8 cellular contexts compared by ENCODE assay signal in the genomic region with DNA sequence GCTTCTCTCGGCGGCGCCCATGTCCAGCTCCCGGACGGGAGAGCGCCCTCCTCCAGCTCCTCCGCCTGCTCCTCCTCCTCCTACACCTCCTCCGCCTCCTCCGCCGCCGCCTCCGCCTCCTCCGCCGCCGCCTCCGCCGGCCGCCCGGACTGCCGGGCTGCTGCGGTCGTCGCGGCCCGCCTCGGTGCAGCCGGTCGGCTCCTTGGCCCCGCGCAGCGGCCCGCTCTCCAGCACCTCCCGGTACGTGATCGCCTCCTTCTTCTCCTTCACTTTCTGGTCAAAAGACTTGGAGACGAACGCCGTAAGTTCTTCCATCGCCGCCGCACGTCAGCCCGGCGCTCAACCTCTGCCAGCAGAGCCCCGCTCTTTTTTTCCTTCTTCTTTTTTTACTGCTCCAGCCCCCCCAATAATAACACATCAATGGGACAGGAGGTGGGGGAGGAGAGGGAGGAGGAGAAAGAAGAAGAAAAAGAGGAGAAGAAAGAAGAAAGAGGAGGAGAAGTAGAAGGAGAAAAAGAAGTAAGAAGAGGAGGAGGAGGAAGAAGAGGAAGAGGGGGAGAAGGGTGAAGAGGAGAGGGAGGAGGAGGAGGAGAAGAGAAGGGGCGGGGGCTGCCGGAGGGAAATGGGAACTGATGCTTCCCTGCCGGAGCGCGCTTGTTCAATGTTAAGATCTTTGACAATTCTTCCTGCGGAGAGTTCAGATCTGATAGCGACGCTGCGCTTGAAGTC. TPM values are rescaled to one million over a fixed set of nuclear protein-coding genes. Genes with fewer than 3 reads are reported as not detected.
DNase-seq lines count a peak whose midpoint lies in the region; ATAC-seq lines count a peak whose summit lies in the region.

TSS of gene SHOX2 (minus strand) at position 711 of the 729 bp plus-strand sequence. CDS start at position 315, 396 bp downstream.

- H3K4me1 ChIP-seq in CD4-positive, CD25-positive, alpha-beta regulatory T cell (ENCODE audit: control insufficient read depth, insufficient read depth, low read length, poor library complexity, severe bottlenecking): peaks cover 59% of the 10 kb centered on the region
- peaks cover 51% of the 10 kb centered on the region for H3K4me1 ChIP-seq in effector memory CD4-positive, alpha-beta T cell (ENCODE audit: control insufficient read depth, insufficient read depth, low read length, poor library complexity, severe bottlenecking)

- H3K4me3 Mint-ChIP-seq in CD4-positive, CD25-positive, alpha-beta regulatory T cell: peak within 1 kb of the TSS; percentile 81 to 94 (median 87)

- H3K9me3 ChIP-seq in CD4-positive, CD25-positive, alpha-beta regulatory T cell (ENCODE audit: control insufficient read depth in 2 of 2, low read length in 2 of 2): peaks cover 7 to 18% of the 10 kb centered on the region in 2 experiments
- peaks cover 3% of the 10 kb centered on the region for H3K9me3 ChIP-seq in effector memory CD4-positive, alpha-beta T cell (ENCODE audit: control insufficient read depth, low read length)

- H3K4me1 Mint-ChIP-seq in CD4-positive, CD25-positive, alpha-beta regulatory T cell: peaks cover 27 to 72% (median 48%) of the 10 kb centered on the region in 4 donors

- peaks cover 59% of the 10 kb centered on the region for H3K27me3 ChIP-seq in CD4-positive, CD25-positive, alpha-beta regulatory T cell (ENCODE audit: control insufficient read depth, insufficient read depth, low read length)
- H3K27me3 ChIP-seq in effector memory CD4-positive, alpha-beta T cell (replicated peaks; ENCODE audit: control insufficient read depth, insufficient read depth, low read length, poor library complexity, severe bottlenecking): peaks cover 78% of the 10 kb centered on the region

- no peak for ATAC-seq in CD4-positive, CD25-positive, alpha-beta regulatory T cell (ENCODE audit: low read depth in 2 of 2)
- ATAC-seq in GM21447 (IDR thresholded peaks at IDR 0.05; ENCODE audit: unreplicated experiment): no peak
- ATAC-seq in GM21515 (IDR thresholded peaks at IDR 0.05; ENCODE audit: unreplicated experiment): no peak

- H3K36me3 Mint-ChIP-seq in CD4-positive, CD25-positive, alpha-beta regulatory T cell: no peaks in the 10 kb centered on the region

- H3K4me3 ChIP-seq in CD4-positive, CD25-positive, alpha-beta regulatory T cell (ENCODE audit: low read depth, low read length): peak within 1 kb of the TSS; percentile 51
- peak within 1 kb of the TSS; percentile 36 for H3K4me3 ChIP-seq in effector memory CD4-positive, alpha-beta T cell (ENCODE audit: insufficient read depth, low read depth, low read length, poor library complexity, severe bottlenecking)

- H3K9me3 Mint-ChIP-seq in CD4-positive, CD25-positive, alpha-beta regulatory T cell: peaks cover 0 to 14% (median 4%) of the 10 kb centered on the region in 7 donors

- peaks cover 90% of the 10 kb centered on the region for H3K27me3 Mint-ChIP-seq in CD4-positive, CD25-positive, alpha-beta regulatory T cell

- no peak for DNase-seq in CD4-positive, CD25-positive, alpha-beta regulatory T cell
- peak; percentile 69 for DNase-seq in HCEC 1CT
- DNase-seq in SKM-1 treated with dmso at 0.1 percent for 144 hours (lab: John Stamatoyannopoulos, UW; ENCODE audit: unreplicated experiment): peak; percentile 32
- DNase-seq in effector memory CD4-positive, alpha-beta T cell: no peak
- DNase-seq in myocyte (ENCODE audit: low read depth): peak; percentile 60
- DNase-seq in HT-29 (ENCODE audit: low spot score): no peak

- no peak within 1 kb of the TSS for H3K27ac ChIP-seq in CD4-positive, CD25-positive, alpha-beta regulatory T cell (ENCODE audit: insufficient read depth, low read length, poor library complexity, severe bottlenecking)
- H3K27ac ChIP-seq in effector memory CD4-positive, alpha-beta T cell (ENCODE audit: insufficient read depth, low read length, poor library complexity, severe bottlenecking): no peak within 1 kb of the TSS

- peak within 1 kb of the TSS; percentile 32 to 71 (median 48) for H3K27ac Mint-ChIP-seq in CD4-positive, CD25-positive, alpha-beta regulatory T cell

- H3K36me3 ChIP-seq in CD4-positive, CD25-positive, alpha-beta regulatory T cell (ENCODE audit: control insufficient read depth, insufficient read depth, low read length): no peaks in the 10 kb centered on the region
- H3K36me3 ChIP-seq in effector memory CD4-positive, alpha-beta T cell (ENCODE audit: control insufficient read depth, insufficient read depth, low read length): no peaks in the 10 kb centered on the region

RNA-seq across cellular contexts. Expression of gene SHOX2, which starts in this region (rescaled TPM):
- total RNA-seq in CD4-positive, CD25-positive, alpha-beta regulatory T cell: not detected
- polyA plus RNA-seq in CD4-positive, CD25-positive, alpha-beta regulatory T cell: not detected
- total RNA-seq in myocyte: 2.4 TPM in 2 replicates
- polyA plus RNA-seq in myocyte (2012): 0.55 TPM
- not detected in 2 replicates for total RNA-seq in HT-29 (2014; rRNA removed; shearing (Covaris generic))

Comparison
In these comparisons a context has a peak if more than half of its experiments do, and no peak if none do; other contexts are left out.
1. DNase-seq: peak in HCEC 1CT (single experiment), SKM-1 treated with dmso at 0.1 percent for 144 hours (single experiment) and myocyte (single experiment); none in CD4-positive, CD25-positive, alpha-beta regulatory T cell (0 of 3), effector memory CD4-positive, alpha-beta T cell (0 of 3) and HT-29 (single experiment).